ENCODE assay signal across 19 cellular contexts in the genomic region with DNA sequence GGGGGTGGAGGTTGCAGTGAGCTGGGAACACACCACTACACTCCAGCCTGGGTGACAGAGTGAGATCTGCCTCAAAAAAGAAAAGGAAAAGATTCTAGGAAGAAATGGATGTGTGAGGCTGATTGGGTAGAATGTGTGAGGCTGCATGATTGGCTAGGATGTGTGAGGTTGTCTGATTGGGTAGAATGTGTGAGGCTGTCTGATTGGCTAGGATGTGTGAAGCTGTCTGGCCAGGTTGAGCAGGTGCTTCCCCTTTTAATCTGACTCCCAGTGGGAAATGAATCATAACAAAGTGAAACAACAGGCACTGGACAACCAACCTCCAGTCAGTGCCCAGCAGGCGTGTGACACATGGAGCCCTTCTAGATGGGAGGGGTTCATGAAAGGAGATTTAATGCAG. TPM values are rescaled to one million over a fixed set of nuclear protein-coding genes. Genes with fewer than 3 reads are reported as not detected.
A peak's percentile ranks its signal among the peaks of the same experiment; 100 is the strongest.
DNase-seq lines count a peak whose midpoint lies in the region; ATAC-seq, FAIRE-seq and TF ChIP-seq lines count a peak whose summit lies in the region.
"Had no signal": no experiment of that assay in that cellular context is flagged by ENCODE, and none has a peak within 500 bp of the region (broad histone marks: within the 10 kb centered on the region; RNA-seq: fewer than 3 reads in every experiment).

No MANE protein-coding gene starts in this region.

- no peak for FAIRE-seq in urothelium cell line (lab: Jason Lieb, UNC)
- FAIRE-seq: colon, H1 had no signal

- DNase-seq in left ventricle myocardium superior: peak; percentile 3
- no peak for DNase-seq in heart right ventricle
- peak; percentile 63 for DNase-seq in SW480 (ENCODE audit: low spot score)
- DNase-seq in urothelium cell line (ENCODE audit: low spot score): peak; percentile 67
- no peak for DNase-seq in lower leg skin (ENCODE audit: low spot score in 2 of 2)
- no peak for DNase-seq in Kasumi-1 (lab: John Stamatoyannopoulos, UW)
- DNase-seq: activated CD4-positive, alpha-beta T cell treated with anti-CD3 and anti-CD28 coated beads, Interleukin-2, amount 50 U/mL, for 4 hours; AML-193; anterior cingulate cortex; mesenchymal stem cell; NCI-H1694 treated with DMSO at 0.1 percent for 48 hours; NCI-H510A had no signal

- intact Hi-C loops in left ventricle myocardium superior (cut with micrococcal nuclease): no loop called here
- intact Hi-C loops in heart right ventricle (cut with DNase I): no loop called here
- intact Hi-C loops in lower leg skin (cut with DNase I; ENCODE audit: low total_unique reads): no loop called here

- no peak overlapping the region for H3K4me3 ChIP-seq in heart right ventricle
- no peak overlapping the region for H3K4me3 ChIP-seq in lower leg skin (ENCODE audit: low read depth, poor library complexity, severe bottlenecking)
- H3K4me3 ChIP-seq: neural progenitor cell had no signal

- H3K4me1 ChIP-seq in heart right ventricle: no peaks in the 10 kb centered on the region
- H3K4me1 ChIP-seq: neural progenitor cell had no signal

- ATAC-seq in left ventricle myocardium superior (no peak), heart right ventricle (no peak), esophagus mucosa (peak; percentile 41), HG03196 (IDR thresholded peaks at IDR 0.05; ENCODE audit: unreplicated experiment) (no peak)
- ATAC-seq: right cardiac atrium had no signal

- 73 to 85% methylated on average over 1 of the region's 1 CpG for WGBS in heart right ventricle, 2 donors
- 73 to 89% methylated on average over 1 of the region's 1 CpG for WGBS in lower leg skin, 2 donors

- no peak for TF ChIP-seq POLR2A in lower leg skin (IDR thresholded peaks at IDR 0.05)

- H3K9me3 ChIP-seq in heart right ventricle: peaks cover 0 to 17% (median 7%) of the 10 kb centered on the region in 11 donors

- no peak for TF ChIP-seq CTCF in heart right ventricle (IDR thresholded peaks at IDR 0.05)
- TF ChIP-seq CTCF in lower leg skin (IDR thresholded peaks at IDR 0.05): no peak

- no peak overlapping the region for H3K27ac ChIP-seq in heart right ventricle
- H3K27ac ChIP-seq: neural progenitor cell had no signal

- no peaks in the 10 kb centered on the region for H3K27me3 ChIP-seq in heart right ventricle
- H3K27me3 ChIP-seq: neural progenitor cell had no signal

- H3K36me3 ChIP-seq in heart right ventricle: peaks cover 0 to 8% (median 0%) of the 10 kb centered on the region in 9 donors
- H3K36me3 ChIP-seq: neural progenitor cell had no signal

RNA-seq across cellular contexts. Expression of gene C13orf46, which starts 14.7 kb away (rescaled TPM):
- total RNA-seq in left ventricle myocardium superior (0.37 TPM), heart right ventricle (under 1 TPM; 0.15 to 0.80 (median 0.23) TPM), esophagus mucosa (0.08 TPM), lower leg skin (1 to 10 TPM in 1 of 4 donors, under 1 TPM in 2, not detected in 1; 0.13 to 1.4 (median 0.13) TPM)
- polyA plus RNA-seq in heart right ventricle: under 1 TPM; 0.09 to 0.37 TPM
- total RNA-seq: epithelial cell of proximal tubule had no signal

Comparison
In these comparisons a context has a peak if more than half of its experiments do, and no peak if none do; other contexts are left out.
1. DNase-seq: peak in left ventricle myocardium superior (single experiment), SW480 (single experiment) and urothelium cell line (single experiment); none in heart right ventricle (0 of 2), lower leg skin (0 of 2) and Kasumi-1 (0 of 2).